Comparison of ENCODE assay signal across 32 cellular contexts in the genomic region with DNA sequence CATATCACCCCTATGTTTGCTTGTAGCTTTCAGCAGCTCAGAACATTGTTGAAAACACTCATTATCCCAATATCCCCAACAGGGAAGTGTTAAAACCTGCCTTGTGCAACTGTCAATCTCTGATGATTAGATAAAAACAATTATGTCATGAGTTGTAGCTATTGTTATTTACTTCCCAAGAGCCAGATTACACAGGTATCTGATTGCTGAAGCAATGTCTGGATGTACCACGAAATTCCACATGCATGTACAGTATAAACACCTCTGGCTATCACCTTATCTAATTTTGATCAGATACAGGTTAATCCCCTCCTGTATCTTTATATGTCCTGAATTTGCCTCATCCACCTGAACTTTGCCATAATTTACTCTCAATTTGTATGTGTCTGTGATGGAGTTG. TPM values are rescaled to one million over a fixed set of nuclear protein-coding genes. Genes with fewer than 3 reads are reported as not detected.
"Had no signal": no experiment of that assay in that cellular context is flagged by ENCODE, and none has a peak within 500 bp of the region (broad histone marks: within the 10 kb centered on the region; RNA-seq: fewer than 3 reads in every experiment).

No MANE protein-coding gene starts in this region.

- DNase-seq: activated B cell treated with CpG ODN at 0.5 μM for 24 hours; activated CD4-positive, alpha-beta memory T cell treated with anti-CD3 and anti-CD28 coated beads, Interleukin-2, amount 10 ng/mL, durations not matched to agents 7 days and 5 days; activated CD4-positive, alpha-beta T cell treated with anti-CD3 and anti-CD28 coated beads for 4 hours; activated CD4-positive, alpha-beta T cell treated with anti-CD3 and anti-CD28 coated beads, Interleukin-2, amount 10 ng/mL, durations not matched to agents 24 days and 14 days; activated CD4-positive, alpha-beta T cell treated with anti-CD3 and anti-CD28 coated beads, Interleukin-2, amount 50 U/mL, for 1 hour; activated CD4-positive, alpha-beta T cell treated with anti-CD3 and anti-CD28 coated beads, Interleukin-2, amount 50 U/mL, for 48 hours; activated CD4-positive, CD25-positive, alpha-beta regulatory T cell treated with anti-CD3 and anti-CD28 coated beads, Interleukin-2, amount 50 U/mL, for 72 hours; activated CD8-positive, alpha-beta memory T cell treated with anti-CD3 and anti-CD28 coated beads for 24 hours; activated CD8-positive, alpha-beta memory T cell treated with anti-CD3 and anti-CD28 coated beads, Interleukin-2, amount 10 ng/mL, durations not matched to agents 7 days and 5 days; activated CD8-positive, alpha-beta memory T cell treated with anti-CD3 and anti-CD28 coated beads, Interleukin-2, amount 50 U/mL, for 48 hours; activated CD8-positive, alpha-beta T cell treated with anti-CD3 and anti-CD28 coated beads, Interleukin-2, amount 10 ng/mL, durations not matched to agents 7 days and 5 days; activated effector memory CD4-positive, alpha-beta T cell treated with Interleukin-2 at 50 U/mL for 16 hours; activated gamma-delta T cell; activated naive CD4-positive, alpha-beta T cell treated with anti-CD3 and anti-CD28 coated beads, Interleukin-2, amount 10 ng/mL, durations not matched to agents 7 days and 5 days; activated naive CD4-positive, alpha-beta T cell treated with Interleukin-2 at 50 U/mL for 16 hours; activated naive CD8-positive, alpha-beta T cell treated with anti-CD3 and anti-CD28 coated beads, Interleukin-2, amount 10 ng/mL, durations not matched to agents 7 days and 5 days; activated naive CD8-positive, alpha-beta T cell treated with anti-CD3 and anti-CD28 coated beads, Interleukin-2, amount 50 U/mL, for 24 hours; activated T-cell treated with anti-CD3 and anti-CD28 coated beads, Interleukin-2, amount 50 U/mL, for 24 hours; activated T-cell treated with anti-CD3 and anti-CD28 coated beads, Interleukin-2, amount 50 U/mL, for 48 hours; amygdala; anterior cingulate cortex; caudate nucleus; cerebellar nuclear complex; T-helper 1 cell; T-helper 2 cell; T-helper 9 cell had no signal

- H3K27me3 ChIP-seq: ascending aorta, cardiac muscle cell had no signal

- H3K4me1 ChIP-seq: ascending aorta had no signal

- H3K9me3 ChIP-seq: ascending aorta had no signal

- H3K4me3 ChIP-seq: ascending aorta, cardiac muscle cell had no signal

- H3K27ac ChIP-seq: ascending aorta, cardiac muscle cell, VCaP had no signal

- H3K36me3 ChIP-seq: ascending aorta, cardiac muscle cell had no signal

- ATAC-seq: activated CD8-positive, alpha-beta memory T cell treated with anti-CD3 and anti-CD28 coated beads, Interleukin-2, amount 10 ng/mL, durations not matched to agents 7 days and 5 days; activated CD8-positive, alpha-beta T cell treated with anti-CD3 and anti-CD28 coated beads, Interleukin-2, amount 10 ng/mL, durations not matched to agents 7 days and 5 days; activated naive CD8-positive, alpha-beta T cell treated with anti-CD3 and anti-CD28 coated beads, Interleukin-2, amount 50 U/mL, for 24 hours had no signal

RNA-seq across cellular contexts. Expression of a gene that starts 38.7 kb away (rescaled TPM):
- total RNA-seq: activated B cell treated with CpG ODN at 0.5 μM for 24 hours; activated CD4-positive, alpha-beta T cell treated with anti-CD3 and anti-CD28 coated beads, Interleukin-2, amount 10 ng/mL, durations not matched to agents 24 days and 14 days; activated CD8-positive, alpha-beta memory T cell treated with anti-CD3 and anti-CD28 coated beads, Interleukin-2, amount 10 ng/mL, durations not matched to agents 7 days and 5 days; activated CD8-positive, alpha-beta T cell treated with anti-CD3 and anti-CD28 coated beads, Interleukin-2, amount 10 ng/mL, durations not matched to agents 7 days and 5 days; activated naive CD8-positive, alpha-beta T cell treated with anti-CD3 and anti-CD28 coated beads, Interleukin-2, amount 10 ng/mL, durations not matched to agents 7 days and 5 days; activated T-helper 2 cell treated with anti-CD3 and anti-CD28 coated beads, Interferon-gamma antibody, Interleukin-2, Interleukin-4, amounts not matched to agents 10 μg/mL and 5 μg/mL and 100 μg/mL, durations not matched to agents 14 hours and 24 hours and 36 hours; ascending aorta; bronchial epithelial cell; cardiac muscle cell; chondrocyte had no signal
- polyA plus RNA-seq: cardiac muscle cell had no signal
